ENCODE assay signal across 1 cellular context in the genomic region with DNA sequence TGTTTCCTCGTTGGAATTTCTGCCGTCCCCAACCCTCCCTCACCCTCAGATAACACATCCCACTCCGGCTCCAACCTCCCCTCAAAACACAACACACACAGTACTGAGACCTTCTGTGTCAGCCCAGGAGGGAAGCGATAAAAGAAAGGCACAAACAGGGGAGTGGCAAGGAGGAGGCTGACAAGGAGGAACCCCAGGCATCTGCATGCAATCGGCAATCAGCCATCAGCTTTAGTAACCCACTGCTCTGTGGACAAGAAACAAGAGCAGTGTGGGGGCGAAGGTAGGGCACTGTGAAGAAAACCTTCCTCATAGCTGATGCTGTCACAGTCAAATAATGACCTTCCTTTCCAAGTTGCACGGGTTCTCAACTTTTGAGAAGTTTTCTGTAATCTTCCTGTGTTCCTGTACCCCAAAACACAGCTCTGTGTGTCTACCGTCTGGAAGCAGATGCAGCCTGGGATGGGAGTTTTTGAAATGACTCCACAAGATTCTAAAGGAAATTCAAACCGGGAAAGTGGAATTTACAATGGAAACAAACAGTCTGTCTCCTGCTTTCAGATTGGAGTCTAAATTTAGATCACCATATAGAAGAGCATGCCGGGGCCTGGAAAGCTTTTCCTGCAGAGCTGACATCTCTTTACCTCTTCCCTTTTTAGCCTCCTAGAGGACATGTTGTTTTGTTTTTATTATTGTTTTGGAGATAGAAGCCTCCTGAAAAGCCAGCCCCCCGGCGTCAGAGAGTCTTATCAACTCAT.
TF ChIP-seq lines count a peak whose summit lies in the region.

No MANE protein-coding gene starts in this region.

TF ChIP-seq in IMR-90, 13 proteins besides CTCF, POLR2A, EP300 and RAD21:
- TF ChIP-seq, protein P1, sequence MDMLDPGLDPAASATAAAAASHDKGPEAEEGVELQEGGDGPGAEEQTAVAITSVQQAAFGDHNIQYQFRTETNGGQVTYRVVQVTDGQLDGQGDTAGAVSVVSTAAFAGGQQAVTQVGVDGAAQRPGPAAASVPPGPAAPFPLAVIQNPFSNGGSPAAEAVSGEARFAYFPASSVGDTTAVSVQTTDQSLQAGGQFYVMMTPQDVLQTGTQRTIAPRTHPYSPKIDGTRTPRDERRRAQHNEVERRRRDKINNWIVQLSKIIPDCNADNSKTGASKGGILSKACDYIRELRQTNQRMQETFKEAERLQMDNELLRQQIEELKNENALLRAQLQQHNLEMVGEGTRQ (IDR thresholded peaks at IDR 0.05; ENCODE audit: low read depth, low read length), result no peak
- TF ChIP-seq FOS (IDR thresholded peaks at IDR 0.05; ENCODE audit: low read depth, low read length) (no peak), RCOR1 (IDR thresholded peaks at IDR 0.05; ENCODE audit: insufficient replicate concordance, low read length) (no peak), MAFK (IDR thresholded peaks at IDR 0.05; ENCODE audit: low read depth, low read length) (no peak), MAZ (IDR thresholded peaks at IDR 0.05; ENCODE audit: borderline replicate concordance, low read depth, low read length) (no peak), BHLHE40 (IDR thresholded peaks at IDR 0.05; ENCODE audit: low read depth, low read length) (no peak), SMC3 (IDR thresholded peaks at IDR 0.05; ENCODE audit: low read depth, low read length) (no peak), CEBPB (IDR thresholded peaks at IDR 0.05; ENCODE audit: low read depth, low read length) (no peak), NFE2L2 (IDR thresholded peaks at IDR 0.05; ENCODE audit: low read depth, low read length) (no peak), RFX5 (IDR thresholded peaks at IDR 0.05; ENCODE audit: low read depth, low read length) (no peak), CHD1 (IDR thresholded peaks at IDR 0.05; ENCODE audit: low read depth, low read length) (no peak), MXI1 (IDR thresholded peaks at IDR 0.05; ENCODE audit: borderline replicate concordance, low read depth, low read length) (no peak)
- TF ChIP-seq, protein P2, sequence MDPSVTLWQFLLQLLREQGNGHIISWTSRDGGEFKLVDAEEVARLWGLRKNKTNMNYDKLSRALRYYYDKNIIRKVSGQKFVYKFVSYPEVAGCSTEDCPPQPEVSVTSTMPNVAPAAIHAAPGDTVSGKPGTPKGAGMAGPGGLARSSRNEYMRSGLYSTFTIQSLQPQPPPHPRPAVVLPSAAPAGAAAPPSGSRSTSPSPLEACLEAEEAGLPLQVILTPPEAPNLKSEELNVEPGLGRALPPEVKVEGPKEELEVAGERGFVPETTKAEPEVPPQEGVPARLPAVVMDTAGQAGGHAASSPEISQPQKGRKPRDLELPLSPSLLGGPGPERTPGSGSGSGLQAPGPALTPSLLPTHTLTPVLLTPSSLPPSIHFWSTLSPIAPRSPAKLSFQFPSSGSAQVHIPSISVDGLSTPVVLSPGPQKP (IDR thresholded peaks at IDR 0.05; ENCODE audit: borderline replicate concordance, low read depth, low read length), result no peak
TF ChIP-seq in IMR-90: peak in this region for 0.
